ENCODE assay signal across 23 cellular contexts in the genomic region with DNA sequence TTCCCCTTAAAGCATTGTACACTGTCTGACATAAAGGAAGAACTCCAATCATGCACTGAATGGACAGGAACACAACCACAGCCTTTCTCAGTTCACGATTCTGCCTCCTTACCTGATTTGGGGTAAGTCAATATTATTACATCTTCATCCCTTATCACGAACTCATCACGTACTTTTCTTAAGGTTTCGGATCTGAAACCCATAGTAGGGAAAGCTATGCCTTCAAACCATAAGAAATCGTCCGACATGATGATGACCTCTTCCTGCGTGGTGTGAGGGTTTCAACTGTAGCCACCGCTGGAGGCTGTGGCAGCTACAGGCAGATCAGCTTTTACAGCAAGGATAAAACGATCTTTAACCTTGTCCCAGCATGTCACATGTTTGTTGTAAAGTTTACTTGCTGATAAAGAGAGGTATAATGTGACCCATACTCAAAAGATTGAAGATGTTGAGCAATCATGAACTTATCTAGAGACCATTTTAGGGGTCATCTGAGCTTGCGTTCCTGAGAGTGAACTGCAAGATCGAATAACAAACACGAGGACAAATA. TPM values are rescaled to one million over a fixed set of nuclear protein-coding genes. Genes with fewer than 3 reads are reported as not detected.
A peak's percentile ranks its signal among the peaks of the same experiment; 100 is the strongest.
DNase-seq lines count a peak whose midpoint lies in the region; ATAC-seq and TF ChIP-seq lines count a peak whose summit lies in the region.
"Had no signal": no experiment of that assay in that cellular context is flagged by ENCODE, and none has a peak within 500 bp of the region (broad histone marks: within the 10 kb centered on the region; RNA-seq: fewer than 3 reads in every experiment).

A gene with protein sequence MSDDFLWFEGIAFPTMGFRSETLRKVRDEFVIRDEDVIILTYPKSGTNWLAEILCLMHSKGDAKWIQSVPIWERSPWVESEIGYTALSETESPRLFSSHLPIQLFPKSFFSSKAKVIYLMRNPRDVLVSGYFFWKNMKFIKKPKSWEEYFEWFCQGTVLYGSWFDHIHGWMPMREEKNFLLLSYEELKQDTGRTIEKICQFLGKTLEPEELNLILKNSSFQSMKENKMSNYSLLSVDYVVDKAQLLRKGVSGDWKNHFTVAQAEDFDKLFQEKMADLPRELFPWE (minus strand): TSS at position 306 of the 550 bp plus-strand sequence. CDS start 58 bp downstream, at position 248.

- 7% methylated on average over 12 of the region's 12 CpGs for WGBS in SK-N-SH (ENCODE audit: low lambda C conversion rate)
- WGBS in hepatocyte (ENCODE audit: low lambda C conversion rate, missing lambda C conversion rate), result 44% methylated on average over 12 of the region's 12 CpGs

- peaks cover 7% of the 10 kb centered on the region for H3K27me3 Mint-ChIP-seq in neural progenitor cell (ENCODE audit: insufficient read depth, low read depth)

- H3K9me2 ChIP-seq in SK-N-SH (no peaks in the 10 kb centered on the region), hepatocyte (replicated peaks; ENCODE audit: insufficient read depth) (no peaks in the 10 kb centered on the region), PC-9 (ENCODE audit: insufficient read depth) (no peaks in the 10 kb centered on the region)

- H3K36me3 ChIP-seq in SK-N-SH (replicated peaks in 1 of 2; ENCODE audit: control insufficient read depth in 1 of 2, insufficient read depth in 2 of 2, low read length in 1 of 2) (no peaks in the 10 kb centered on the region), hepatocyte (replicated peaks; ENCODE audit: insufficient read depth, low read depth) (no peaks in the 10 kb centered on the region), neural progenitor cell (no peaks in the 10 kb centered on the region), PC-9 (ENCODE audit: low read depth) (no peaks in the 10 kb centered on the region)
- H3K36me3 ChIP-seq: BE2C had no signal

- H3K9me3 ChIP-seq in SK-N-SH, result no peaks in the 10 kb centered on the region
- H3K9me3 ChIP-seq in hepatocyte (ENCODE audit: low read depth), result no peaks in the 10 kb centered on the region
- no peaks in the 10 kb centered on the region for H3K9me3 ChIP-seq in neural progenitor cell (ENCODE audit: low read depth)
- H3K9me3 ChIP-seq in PC-9 (ENCODE audit: insufficient read depth, low read depth), result no peaks in the 10 kb centered on the region
- H3K9me3 ChIP-seq: BE2C had no signal

- H3K79me2 ChIP-seq in SK-N-SH (ENCODE audit: insufficient read depth) (no peaks in the 10 kb centered on the region), hepatocyte (peaks cover 2% of the 10 kb centered on the region), neural progenitor cell (ENCODE audit: low read depth) (no peaks in the 10 kb centered on the region), PC-9 (ENCODE audit: low read depth) (no peaks in the 10 kb centered on the region)

- POLR2A ChIA-PET in SK-N-SH (lab: Yijun Ruan, JAX) (no interaction called here), PC-9 (lab: Charles Lee; ENCODE audit: unreplicated experiment) (interaction anchor here (0.6 to 0.9 kb wide), 2 partner anchors 70 to 140 kb away, joined by 3 to 10 read pairs; no protein-coding TSS in a partner anchor)

- no peaks in the 10 kb centered on the region for H3K36me3 Mint-ChIP-seq in neural progenitor cell

- H3K9me3 Mint-ChIP-seq in neural progenitor cell, result no peaks in the 10 kb centered on the region
- H3K9me3 Mint-ChIP-seq: CD4-positive, alpha-beta T cell; H9 had no signal

- H3K4me2 ChIP-seq in SK-N-SH, result peak within 1 kb of the TSS; percentile 34; the same call in 1 of the 2 replicates
- peak within 1 kb of the TSS; percentile 63 for H3K4me2 ChIP-seq in hepatocyte
- peak within 1 kb of the TSS; percentile 32 for H3K4me2 ChIP-seq in neural progenitor cell
- H3K4me2 ChIP-seq in PC-9, result no peak within 1 kb of the TSS; the same call in 1 of the 2 replicates

- no peak within 1 kb of the TSS for H3K9ac ChIP-seq in SK-N-SH
- H3K9ac ChIP-seq in neural progenitor cell, result no peak within 1 kb of the TSS

- H3K27ac ChIP-seq in SK-N-SH (ENCODE audit: low read depth in 2 of 2, low read length in 1 of 2), result no peak within 1 kb of the TSS
- H3K27ac ChIP-seq in hepatocyte, result peak within 1 kb of the TSS; percentile 92
- no peak within 1 kb of the TSS for H3K27ac ChIP-seq in neural progenitor cell
- no peak within 1 kb of the TSS for H3K27ac ChIP-seq in PC-9
- H3K27ac ChIP-seq: 22Rv1, HL-60 had no signal

- no peak for TF ChIP-seq RAD21 in SK-N-SH (IDR thresholded peaks at IDR 0.05; ENCODE audit: low read length)

- H4K20me1 ChIP-seq in SK-N-SH (ENCODE audit: insufficient read depth) (no peaks in the 10 kb centered on the region), hepatocyte (ENCODE audit: insufficient read depth, poor library complexity, severe bottlenecking) (no peaks in the 10 kb centered on the region), neural progenitor cell (ENCODE audit: low read depth) (no peaks in the 10 kb centered on the region), PC-9 (ENCODE audit: insufficient read depth) (no peaks in the 10 kb centered on the region)

- TF ChIP-seq CTCF in SK-N-SH (IDR thresholded peaks at IDR 0.05), result no peak
- no peak for TF ChIP-seq CTCF in hepatocyte (IDR thresholded peaks at IDR 0.05; ENCODE audit: poor library complexity)
- TF ChIP-seq CTCF in neural progenitor cell (IDR thresholded peaks at IDR 0.05), result no peak
- TF ChIP-seq CTCF in PC-9 (conservative IDR thresholded peaks at IDR 0.05), result no peak

- TF ChIP-seq EP300 in SK-N-SH (IDR thresholded peaks at IDR 0.05; ENCODE audit: borderline replicate concordance in 1 of 2, low read depth in 1 of 2, low read length in 1 of 2), result no peak

- H3K4me3 Mint-ChIP-seq in neural progenitor cell, result no peak within 1 kb of the TSS
- H3K4me3 Mint-ChIP-seq: CD4-positive, alpha-beta T cell; H9 had no signal

- no peak for DNase-seq in SK-N-SH
- peak; percentile 57 for DNase-seq in hepatocyte (ENCODE audit: low spot score)
- DNase-seq in neural progenitor cell (ENCODE audit: low spot score), result no peak
- no peak for DNase-seq in globus pallidus (ENCODE audit: low spot score)
- no peak for DNase-seq in erythroblast (lab: John Stamatoyannopoulos, UW)
- DNase-seq in PC-9, result no peak
- DNase-seq in HK-2 (ENCODE audit: unreplicated experiment), result no peak
- DNase-seq: BE2C; Calu3; CD4-positive, alpha-beta T cell; DMS53; H9; KBM-7; NCI-H1436 treated with DMSO at 0.1 percent for 48 hours; NCI-H2029 treated with DMSO at 0.1 percent for 48 hours; NCI-H2171 treated with DMSO at 0.1 percent for 48 hours; NCI-H748 treated with DMSO at 0.1 percent for 48 hours had no signal

- H3K4me3 ChIP-seq in SK-N-SH (ENCODE audit: low read depth in 2 of 2, low read length in 1 of 2), result no peak within 1 kb of the TSS; a peak in 1 of 4 replicates
- H3K4me3 ChIP-seq in hepatocyte, result peak within 1 kb of the TSS; percentile 24
- no peak within 1 kb of the TSS for H3K4me3 ChIP-seq in neural progenitor cell
- H3K4me3 ChIP-seq in PC-9, result no peak within 1 kb of the TSS

- intact Hi-C loops in PC-9 (cut with micrococcal nuclease; ENCODE audit: unreplicated experiment), result no loop called here

- CTCF ChIA-PET in SK-N-SH (lab: Yijun Ruan, JAX), result interaction anchor here (1.0 to 1.4 kb wide), 3 partner anchors 17 to 23 kb away, joined by 3 to 5 read pairs (median 4); no protein-coding TSS in a partner anchor
- CTCF ChIA-PET in PC-9 (lab: Charles Lee), result interaction anchor here (0.5 kb wide), 1 partner anchor 188 kb away, joined by 5 read pairs; no protein-coding TSS in a partner anchor

- H2AFZ ChIP-seq in SK-N-SH (ENCODE audit: low read depth) (no peak within 1 kb of the TSS), hepatocyte (no peak within 1 kb of the TSS), neural progenitor cell (replicated peaks) (no peak within 1 kb of the TSS), PC-9 (no peak within 1 kb of the TSS)

- peaks cover 9% of the 10 kb centered on the region for H3K4me1 Mint-ChIP-seq in neural progenitor cell

- H3K27me3 ChIP-seq in SK-N-SH (ENCODE audit: insufficient read depth) (peaks cover 28% of the 10 kb centered on the region), hepatocyte (no peaks in the 10 kb centered on the region), neural progenitor cell (no peaks in the 10 kb centered on the region), PC-9 (ENCODE audit: insufficient read depth, low read depth) (peaks cover 80% of the 10 kb centered on the region)

- H3K27ac Mint-ChIP-seq in neural progenitor cell, result no peak within 1 kb of the TSS
- H3K27ac Mint-ChIP-seq: CD4-positive, alpha-beta T cell; H9 had no signal

- no peaks in the 10 kb centered on the region for H3K4me1 ChIP-seq in SK-N-SH (ENCODE audit: control insufficient read depth in 1 of 2, insufficient read depth in 2 of 2, low read depth in 1 of 2, low read length in 1 of 2)
- peaks cover 4% of the 10 kb centered on the region for H3K4me1 ChIP-seq in hepatocyte (ENCODE audit: insufficient read depth)
- peaks cover 8% of the 10 kb centered on the region for H3K4me1 ChIP-seq in neural progenitor cell
- H3K4me1 ChIP-seq in PC-9 (replicated peaks; ENCODE audit: insufficient read depth), result no peaks in the 10 kb centered on the region
- H3K4me1 ChIP-seq: BE2C had no signal

- H3F3A ChIP-seq in SK-N-SH (replicated peaks; ENCODE audit: insufficient read depth) (peaks cover 3% of the 10 kb centered on the region), neural progenitor cell (ENCODE audit: low read depth) (peaks cover 11% of the 10 kb centered on the region), PC-9 (ENCODE audit: insufficient read depth, low read depth) (0 out of 2 replicates have a peak, but pooled peaks cover 6% of the 10 kb centered on the region)

- ATAC-seq in SK-N-SH treated with all-trans-retinoic acid at 6 μM for 48 hours, result no peak
- ATAC-seq: Panc1, Right ventricle myocardium inferior had no signal

- no TSS peak for BruUV-seq in PC-9 (replicated peaks; lab: Mats Ljungman, UMichigan)

- TF ChIP-seq POLR2A in erythroblast (IDR thresholded peaks at IDR 0.05; ENCODE audit: low read length), result no peak

TF ChIP-seq in SK-N-SH, 30 proteins besides CTCF, POLR2A, EP300 and RAD21 (continues in another document):
- TF ChIP-seq POLR2AphosphoS5 (IDR thresholded peaks at IDR 0.05; ENCODE audit: low read depth, low read length) (no peak), RFX5 (IDR thresholded peaks at IDR 0.05; ENCODE audit: low read length) (no peak), NRF1 (IDR thresholded peaks at IDR 0.05; ENCODE audit: low read depth, low read length) (no peak), CHD2 (IDR thresholded peaks at IDR 0.05; ENCODE audit: low read length, partially characterized antibody) (no peak)

TF ChIP-seq in SK-N-SH treated with all-trans-retinoic acid at 6 μM for 48 hours, 23 proteins besides CTCF, POLR2A, EP300 and RAD21 (continues in another document):
- TF ChIP-seq ISL1 (CRISPR knock-in tag; IDR thresholded peaks at IDR 0.05) (no peak), TCF4 (CRISPR knock-in tag; IDR thresholded peaks at IDR 0.05; ENCODE audit: borderline replicate concordance) (no peak), ESRRG (CRISPR knock-in tag; IDR thresholded peaks at IDR 0.05) (no peak)

RNA-seq across cellular contexts. Expression of the gene that starts here (rescaled TPM):
- polyA plus RNA-seq in SK-N-SH (2012; rRNA removed) (not detected in 2 replicates), hepatocyte (75.7 and 120 TPM in 2 replicates)
- not detected in 2 replicates for polyA plus RNA-seq in SK-N-SH (2012; cell fraction: cytosol; rRNA removed)
- polyA plus RNA-seq in SK-N-SH (2012; cell fraction: nucleus; rRNA removed), result not detected in 2 replicates
- total RNA-seq in hepatocyte (188 and 193 TPM in 2 replicates), neural progenitor cell (ENCODE audit: low replicate concordance) (not detected in 2 replicates), PC-9 (2021) (not detected in 2 replicates)
- total RNA-seq: Calu3; CD4-positive, alpha-beta T cell; H9; NCI-H460; Right ventricle myocardium inferior had no signal

Comparison
In these comparisons a context has a peak if more than half of its experiments do, and no peak if none do; other contexts are left out.
1. RNA of the gene that starts here (total RNA-seq): 188 to 193 TPM in hepatocyte; not detected in neural progenitor cell and not detected in PC-9; every median in the first group is over 100 times any median in the second.
2. RNA of the gene that starts here (polyA plus RNA-seq): 75.7 to 120 TPM in hepatocyte; not detected in SK-N-SH; every median in the first group is over 10 times any median in the second.